ENCODE assay signal across 17 cellular contexts in the genomic region with DNA sequence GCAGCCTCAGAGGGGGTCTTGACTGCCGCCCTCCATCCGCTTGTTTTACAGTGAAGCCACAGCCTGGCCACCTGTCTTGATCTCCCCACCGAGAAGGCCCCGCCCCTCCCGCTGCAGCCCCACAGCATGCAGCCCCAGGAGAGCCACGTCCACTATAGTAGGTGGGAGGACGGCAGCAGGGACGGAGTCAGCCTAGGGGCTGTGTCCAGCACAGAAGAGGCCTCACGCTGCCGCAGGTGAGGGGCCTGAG. TPM values are rescaled to one million over a fixed set of nuclear protein-coding genes. Genes with fewer than 3 reads are reported as not detected.
DNase-seq lines count a peak whose midpoint lies in the region; ATAC-seq and TF ChIP-seq lines count a peak whose summit lies in the region.
"Had no signal": no experiment of that assay in that cellular context is flagged by ENCODE, and none has a peak within 500 bp of the region (broad histone marks: within the 10 kb centered on the region; RNA-seq: fewer than 3 reads in every experiment).

No MANE protein-coding gene starts in this region.

- H3K27ac Mint-ChIP-seq in CD8-positive, alpha-beta memory T cell = no peak overlapping the region
- no peak overlapping the region for H3K27ac Mint-ChIP-seq in neural progenitor cell
- H3K27ac Mint-ChIP-seq: endodermal cell, T-helper 17 cell had no signal

- H3K27me3 ChIP-seq in CD8-positive, alpha-beta memory T cell (ENCODE audit: insufficient read depth, low read length, poor library complexity, severe bottlenecking) = no peaks in the 10 kb centered on the region
- peaks cover 23% of the 10 kb centered on the region for H3K27me3 ChIP-seq in neural progenitor cell
- H3K27me3 ChIP-seq in gastrocnemius medialis = no peaks in the 10 kb centered on the region

- no peaks in the 10 kb centered on the region for H3K27me3 Mint-ChIP-seq in CD8-positive, alpha-beta memory T cell
- H3K27me3 Mint-ChIP-seq in neural progenitor cell (ENCODE audit: insufficient read depth, low read depth) = peaks cover 8% of the 10 kb centered on the region
- H3K27me3 Mint-ChIP-seq: T-helper 17 cell had no signal

- in situ Hi-C loops in gastrocnemius medialis (cut with MboI; ENCODE audit: low sequenced_read_pairs in 4 of 4) = loop anchor here in 1 of 4 donors (25.0 kb wide), 1 partner anchor 112 kb away; no protein-coding TSS in a partner anchor

- no peaks in the 10 kb centered on the region for H3K79me2 ChIP-seq in neural progenitor cell (ENCODE audit: low read depth)

- no peaks in the 10 kb centered on the region for H3K9me3 ChIP-seq in CD8-positive, alpha-beta memory T cell (ENCODE audit: low read length)
- H3K9me3 ChIP-seq in neural progenitor cell (ENCODE audit: low read depth) (no peaks in the 10 kb centered on the region), gastrocnemius medialis (no peaks in the 10 kb centered on the region)
- H3K9me3 ChIP-seq: mucosa of descending colon had no signal

- POLR2A ChIA-PET in CD8-positive, alpha-beta memory T cell (lab: Charles Lee) = no interaction called here

- ATAC-seq in gastrocnemius medialis = no peak

- no peak overlapping the region for H3K9ac ChIP-seq in neural progenitor cell

- no peak overlapping the region for H2AFZ ChIP-seq in neural progenitor cell (replicated peaks)

- no peak overlapping the region for H3K4me3 Mint-ChIP-seq in CD8-positive, alpha-beta memory T cell
- no peak overlapping the region for H3K4me3 Mint-ChIP-seq in neural progenitor cell
- H3K4me3 Mint-ChIP-seq: endodermal cell, T-helper 17 cell had no signal

- TF ChIP-seq POLR2A in gastrocnemius medialis (IDR thresholded peaks at IDR 0.05) = no peak

- H3K27ac ChIP-seq in CD8-positive, alpha-beta memory T cell (ENCODE audit: low read depth, low read length) = peak overlapping the region; percentile 61
- H3K27ac ChIP-seq in angular gyrus (ENCODE audit: low read depth, low read length) (peak overlapping the region; percentile 48), neural progenitor cell (no peak overlapping the region), gastrocnemius medialis (no peak overlapping the region)

- peaks cover 4 to 17% (median 5%) of the 10 kb centered on the region in 3 donors for H3K36me3 Mint-ChIP-seq in CD8-positive, alpha-beta memory T cell
- H3K36me3 Mint-ChIP-seq in neural progenitor cell = peaks cover 8% of the 10 kb centered on the region

- H3F3A ChIP-seq in neural progenitor cell (ENCODE audit: low read depth) = peaks cover 5% of the 10 kb centered on the region

- TF ChIP-seq CTCF in neural progenitor cell (IDR thresholded peaks at IDR 0.05) (no peak), gastrocnemius medialis (IDR thresholded peaks at IDR 0.05 in 4 of 5, conservative IDR thresholded peaks at IDR 0.05 in 1 of 5) (no peak)

- intact Hi-C loops in gastrocnemius medialis (cut with DNase I; ENCODE audit: low total_unique reads) = no loop called here

- H3K4me2 ChIP-seq in neural progenitor cell = peak overlapping the region; percentile 43

- CTCF ChIA-PET in CD8-positive, alpha-beta memory T cell (lab: Charles Lee) = interaction anchor here (0.7 to 2.0 kb wide), 5 partner anchors 10 to 322 kb away, joined by 3 to 8 read pairs (median 5); no protein-coding TSS in a partner anchor

- peaks cover 4% of the 10 kb centered on the region for H4K20me1 ChIP-seq in neural progenitor cell (ENCODE audit: low read depth)

- peaks cover 12% of the 10 kb centered on the region for H3K4me1 ChIP-seq in CD8-positive, alpha-beta memory T cell (ENCODE audit: insufficient read depth, low read length)
- H3K4me1 ChIP-seq in neural progenitor cell (peaks cover 14% of the 10 kb centered on the region), gastrocnemius medialis (peaks cover 6 to 29% of the 10 kb centered on the region in 2 donors)

- H3K4me1 Mint-ChIP-seq in CD8-positive, alpha-beta memory T cell = peaks cover 0 to 22% (median 7%) of the 10 kb centered on the region in 3 donors
- H3K4me1 Mint-ChIP-seq in neural progenitor cell = peaks cover 29% of the 10 kb centered on the region

- no peaks in the 10 kb centered on the region for H3K9me3 Mint-ChIP-seq in CD8-positive, alpha-beta memory T cell
- no peaks in the 10 kb centered on the region for H3K9me3 Mint-ChIP-seq in neural progenitor cell
- H3K9me3 Mint-ChIP-seq: endodermal cell had no signal

- H3K36me3 ChIP-seq in CD8-positive, alpha-beta memory T cell (ENCODE audit: insufficient read depth, low read length) = no peaks in the 10 kb centered on the region
- H3K36me3 ChIP-seq in neural progenitor cell (no peaks in the 10 kb centered on the region), gastrocnemius medialis (peaks cover 0 to 14% of the 10 kb centered on the region in 2 donors)

- peak in 1 of 5 donors; percentile 41 for DNase-seq in CD8-positive, alpha-beta memory T cell
- DNase-seq in HUDEP-2 (lab: John Stamatoyannopoulos, UW; ENCODE audit: unreplicated experiment in 76 of 76) = peak in 60 of 76 experiments; percentile 42 to 92 (median 78)
- DNase-seq in neural progenitor cell (ENCODE audit: low spot score) = peak; percentile 20
- DNase-seq in LoVo (ENCODE audit: low spot score) = no peak
- DNase-seq in inferior parietal cortex (ENCODE audit: extremely low spot score) = no peak
- DNase-seq in gastrocnemius medialis = no peak
- DNase-seq in SK-N-DZ (ENCODE audit: low spot score) = no peak
- DNase-seq: activated CD4-positive, alpha-beta T cell treated with anti-CD3 and anti-CD28 coated beads for 1 hour; activated effector memory CD4-positive, alpha-beta T cell treated with Interleukin-2 at 50 U/mL for 16 hours; DMS 273 treated with DMSO at 0.1 percent for 48 hours; NCI-H1436; T-helper 17 cell had no signal

- no peak overlapping the region for H3K4me3 ChIP-seq in CD8-positive, alpha-beta memory T cell (ENCODE audit: low read length)
- H3K4me3 ChIP-seq in neural progenitor cell = no peak overlapping the region
- H3K4me3 ChIP-seq in gastrocnemius medialis = no peak overlapping the region
- H3K4me3 ChIP-seq: mucosa of descending colon had no signal

RNA-seq across cellular contexts. Expression of a gene that starts 2.6 kb away (rescaled TPM):
- 1 to 10 TPM in 1 of 2 experiments, under 1 TPM in 1; 0.80 to 1.6 TPM for total RNA-seq in CD8-positive, alpha-beta memory T cell
- polyA plus RNA-seq in CD8-positive, alpha-beta memory T cell = 1.1 TPM
- total RNA-seq in neural progenitor cell (ENCODE audit: low replicate concordance) (9.1 TPM in 1 of 2 replicates, not detected in the other), gastrocnemius medialis (1 to 10 TPM in 2 of 4 donors, not detected in 2; 1.4 to 3.7 TPM)
- not detected in 2 replicates for polyA plus RNA-seq in SK-N-DZ (2014; cell fraction: cytosol; rRNA removed)
- polyA plus RNA-seq in SK-N-DZ (2014; cell fraction: nucleus; rRNA removed) = 3.6 TPM in 1 of 2 replicates, not detected in the other
- total RNA-seq: LHCN-M2 had no signal

RNA-seq across cellular contexts. Expression of a gene that starts 21.1 kb away (rescaled TPM):
- total RNA-seq in CD8-positive, alpha-beta memory T cell = 10 to 100 TPM; 42.6 to 50.5 TPM
- polyA plus RNA-seq in CD8-positive, alpha-beta memory T cell = 36.9 TPM
- 32.5 and 51.0 TPM in 2 replicates for total RNA-seq in neural progenitor cell (ENCODE audit: low replicate concordance)
- total RNA-seq in gastrocnemius medialis = 10 to 100 TPM; 64.2 to 97.2 (median 89.9) TPM
- polyA plus RNA-seq in SK-N-DZ (2014; cell fraction: cytosol; rRNA removed) = 30.8 and 36.4 TPM in 2 replicates
- polyA plus RNA-seq in SK-N-DZ (2014; cell fraction: nucleus; rRNA removed) = 21.3 and 31.7 TPM in 2 replicates

RNA-seq across cellular contexts. Expression of a gene that starts 22.9 kb away (rescaled TPM):
- not detected for total RNA-seq in CD8-positive, alpha-beta memory T cell
- polyA plus RNA-seq in CD8-positive, alpha-beta memory T cell = not detected
- not detected in 2 replicates for total RNA-seq in neural progenitor cell (ENCODE audit: low replicate concordance)
- under 1 TPM in 1 of 4 donors, not detected in 3; 0.09 TPM for total RNA-seq in gastrocnemius medialis
- not detected in 2 replicates for polyA plus RNA-seq in SK-N-DZ (2014; cell fraction: cytosol; rRNA removed)
- polyA plus RNA-seq in SK-N-DZ (2014; cell fraction: nucleus; rRNA removed) = not detected in 2 replicates
- total RNA-seq: endodermal cell, left cardiac atrium, LHCN-M2, mucosa of descending colon, T-helper 17 cell had no signal

Comparison
In these comparisons a context has a peak if more than half of its experiments do, and no peak if none do; other contexts are left out.
1. DNase-seq: peak in HUDEP-2 (60 of 76) and neural progenitor cell (single experiment); none in LoVo (single experiment), inferior parietal cortex (single experiment), gastrocnemius medialis (0 of 2) and SK-N-DZ (single experiment).
2. H3K27ac ChIP-seq: peak in CD8-positive, alpha-beta memory T cell (single experiment) and angular gyrus (single experiment); none in neural progenitor cell (single experiment) and gastrocnemius medialis (0 of 4).